ENCODE assay signal across 27 cellular contexts in genomic region chr5:174411513-174411819, GRCh38.
"Had no signal": no experiment of that assay in that cellular context is flagged by ENCODE, and none has a peak within 500 bp of the region (broad histone marks: within the 10 kb centered on the region; RNA-seq: fewer than 3 reads in every experiment).

No MANE protein-coding gene starts in this region.

- H3K4me1 Mint-ChIP-seq: activated T-helper 17 cell treated with anti-CD3 and anti-CD28 coated beads, Interleukin-2, amount 50 U/mL, for 72 hours; central memory CD8-positive, alpha-beta T cell; natural killer cell had no signal

- H3K9me3 ChIP-seq: gastroesophageal sphincter, right lobe of liver, testis, transverse colon, vagina had no signal

- H3K36me3 ChIP-seq: gastroesophageal sphincter, right lobe of liver, transverse colon, vagina had no signal

- H3K4me3 ChIP-seq: gastroesophageal sphincter, right lobe of liver, testis, transverse colon, vagina had no signal

- DNase-seq: activated CD4-positive, alpha-beta T cell treated with anti-CD3 and anti-CD28 coated beads for 1 hour; activated CD4-positive, alpha-beta T cell treated with anti-CD3 and anti-CD28 coated beads, Interleukin-2, amount 50 U/mL, for 1 hour; activated CD8-positive, alpha-beta T cell treated with anti-CD3 and anti-CD28 coated beads for 36 hours; activated gamma-delta T cell treated with Interleukin-2 at 50 U/mL for 16 hours; activated T-cell treated with anti-CD3 and anti-CD28 coated beads, Interleukin-2, amount 50 U/mL, for 4 hours; dermis blood vessel endothelial cell; effector CD4-positive, alpha-beta T cell; hippocampal formation; kidney; left colon; natural killer cell; right lobe of liver; stimulated activated CD4-positive, alpha-beta T cell treated with anti-CD3 and anti-CD28 coated beads, Interleukin-12 subunit alpha, Interleukin-12 subunit beta, amount 100 ng/mL, for 4 hours; stimulated activated CD4-positive, alpha-beta T cell treated with anti-CD3 and anti-CD28 coated beads, Interleukin-4, amount 100 ng/mL, for 1 hour; stimulated activated naive CD8-positive, alpha-beta T cell treated with anti-CD3 and anti-CD28 coated beads, Interleukin-15, Interleukin-2, amounts not matched to agents 100 U/mL and 50 U/mL, for 24 hours; T-helper 2 cell; testis; transverse colon had no signal

- H3K9me3 Mint-ChIP-seq: activated CD8-positive, alpha-beta T cell treated with anti-CD3 and anti-CD28 coated beads for 36 hours; activated T-cell treated with anti-CD3 and anti-CD28 coated beads, Interleukin-2, amount 50 U/mL, for 4 hours had no signal

- H3K27ac ChIP-seq: epithelial cell of prostate, gastroesophageal sphincter, right lobe of liver, testis, transverse colon, vagina had no signal

- FAIRE-seq: bronchial epithelial cell, colon, endometrium, kidney had no signal

- H3K4me1 ChIP-seq: gastroesophageal sphincter, right lobe of liver, testis, transverse colon, vagina had no signal

- ATAC-seq: activated CD8-positive, alpha-beta T cell treated with anti-CD3 and anti-CD28 coated beads for 36 hours; activated naive CD4-positive, alpha-beta T cell treated with anti-CD3 and anti-CD28 coated beads, Interleukin-2, amount 50 U/mL, for 72 hours; activated T-cell treated with anti-CD3 and anti-CD28 coated beads, Interleukin-2, amount 50 U/mL, for 4 hours; activated T-helper 17 cell treated with anti-CD3 and anti-CD28 coated beads, Interleukin-2, amount 50 U/mL, for 72 hours; gastroesophageal sphincter; left colon; natural killer cell; right lobe of liver; stimulated activated naive CD8-positive, alpha-beta T cell treated with anti-CD3 and anti-CD28 coated beads, Interleukin-15, Interleukin-2, amounts not matched to agents 100 U/mL and 50 U/mL, for 24 hours had no signal

- H3K4me3 Mint-ChIP-seq: activated CD8-positive, alpha-beta T cell treated with anti-CD3 and anti-CD28 coated beads for 36 hours; activated T-cell treated with anti-CD3 and anti-CD28 coated beads, Interleukin-2, amount 50 U/mL, for 4 hours; activated T-helper 17 cell treated with anti-CD3 and anti-CD28 coated beads, Interleukin-2, amount 50 U/mL, for 72 hours; central memory CD8-positive, alpha-beta T cell; natural killer cell had no signal

- H3K36me3 Mint-ChIP-seq: natural killer cell had no signal

- H3K27ac Mint-ChIP-seq: activated CD8-positive, alpha-beta T cell treated with anti-CD3 and anti-CD28 coated beads for 36 hours; activated naive CD4-positive, alpha-beta T cell treated with anti-CD3 and anti-CD28 coated beads, Interleukin-2, amount 50 U/mL, for 72 hours; activated T-helper 17 cell treated with anti-CD3 and anti-CD28 coated beads, Interleukin-2, amount 50 U/mL, for 72 hours; natural killer cell had no signal

- H3K27me3 ChIP-seq: testis, transverse colon, vagina had no signal
